Comparison of ENCODE assay signal across 14 cellular contexts in the genomic region with DNA sequence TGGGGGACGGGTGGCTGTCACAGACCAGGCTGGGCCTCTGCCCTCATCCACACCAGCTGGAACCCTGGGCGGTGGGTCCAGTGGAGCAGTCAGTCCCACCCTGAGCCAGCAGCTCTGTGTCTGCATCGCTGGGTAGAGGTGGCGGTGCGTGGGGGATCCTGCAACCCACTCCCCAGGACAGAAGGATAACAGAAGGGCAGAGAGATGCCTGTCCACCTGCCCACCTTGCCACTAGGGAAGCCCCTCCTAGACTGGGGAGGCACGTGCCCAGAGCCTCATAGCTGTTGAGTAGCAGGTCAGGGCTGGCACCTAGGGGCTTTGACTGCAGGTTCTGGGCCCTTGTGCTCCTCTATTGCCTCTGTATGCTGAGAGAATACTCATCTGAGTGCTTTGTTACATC. TPM values are rescaled to one million over a fixed set of nuclear protein-coding genes. Genes with fewer than 3 reads are reported as not detected.
A peak's percentile ranks its signal among the peaks of the same experiment; 100 is the strongest.
DNase-seq lines count a peak whose midpoint lies in the region; ATAC-seq, FAIRE-seq and TF ChIP-seq lines count a peak whose summit lies in the region.
"Had no signal": no experiment of that assay in that cellular context is flagged by ENCODE, and none has a peak within 500 bp of the region (broad histone marks: within the 10 kb centered on the region; RNA-seq: fewer than 3 reads in every experiment).

No MANE protein-coding gene starts in this region.

- FAIRE-seq in A549 (lab: Jason Lieb, UNC), result no peak
- FAIRE-seq: K562 had no signal

- TF ChIP-seq RAD21 in A549 (conservative IDR thresholded peaks at IDR 0.05 in 1 of 2, IDR thresholded peaks at IDR 0.05 in 1 of 2), result no peak

- H3K27ac ChIP-seq in A549, result peak overlapping the region; percentile 82 to 89; a peak in 4 of 6 replicates
- H3K27ac ChIP-seq in ascending aorta, result peak overlapping the region; percentile 96 to 98
- H3K27ac ChIP-seq in layer of hippocampus (ENCODE audit: low read depth, low read length), result peak overlapping the region; percentile 38
- peak overlapping the region; percentile 88 to 95 (median 93) for H3K27ac ChIP-seq in gastrocnemius medialis
- H3K27ac ChIP-seq: foreskin keratinocyte had no signal

- POLR2A ChIA-PET in A549 (lab: Yijun Ruan, JAX), result interaction anchor here (1.0 kb wide), 1 partner anchor 16 kb away, joined by 3 read pairs; no protein-coding TSS in a partner anchor

- H3K36me3 ChIP-seq in ascending aorta (peaks cover 0 to 36% of the 10 kb centered on the region in 2 donors), gastrocnemius medialis (peaks cover 0 to 9% of the 10 kb centered on the region in 2 donors)

- intact Hi-C loops in ascending aorta (cut with DNase I), result no loop called here
- intact Hi-C loops in gastrocnemius medialis (cut with DNase I; ENCODE audit: low total_unique reads), result no loop called here

- CTCF ChIA-PET in A549 (lab: Yijun Ruan, JAX), result interaction anchor here (0.9 to 63.0 kb wide), 6 partner anchors 11 to 60 kb away, joined by 3 to 1675 read pairs (median 32); no protein-coding TSS in a partner anchor

- H3K4me3 ChIP-seq in A549, result peak overlapping the region; percentile 75
- peak overlapping the region; percentile 85 to 94 for H3K4me3 ChIP-seq in ascending aorta
- peak overlapping the region; percentile 81 to 97 (median 93) for H3K4me3 ChIP-seq in gastrocnemius medialis
- H3K4me3 ChIP-seq: K562 had no signal

- H3K4me1 ChIP-seq in A549, result peaks cover 41% of the 10 kb centered on the region
- peaks cover 18 to 54% of the 10 kb centered on the region in 2 donors for H3K4me1 ChIP-seq in ascending aorta
- peaks cover 61 to 76% of the 10 kb centered on the region in 2 donors for H3K4me1 ChIP-seq in gastrocnemius medialis
- H3K4me1 ChIP-seq: foreskin keratinocyte had no signal

- H3K27me3 ChIP-seq in ascending aorta (no peaks in the 10 kb centered on the region), layer of hippocampus (ENCODE audit: control insufficient read depth, insufficient read depth, low read length) (no peaks in the 10 kb centered on the region), gastrocnemius medialis (no peaks in the 10 kb centered on the region)

- TF ChIP-seq POLR2A in A549 (IDR thresholded peaks at IDR 0.05; ENCODE audit: low read length) (no peak), gastrocnemius medialis (IDR thresholded peaks at IDR 0.05) (no peak)

- H3K9me3 ChIP-seq in A549 (no peaks in the 10 kb centered on the region), ascending aorta (no peaks in the 10 kb centered on the region), gastrocnemius medialis (no peaks in the 10 kb centered on the region)

- TF ChIP-seq CTCF in A549 (IDR thresholded peaks at IDR 0.05) (no peak), ascending aorta (IDR thresholded peaks at IDR 0.05) (no peak), gastrocnemius medialis (IDR thresholded peaks at IDR 0.05 in 4 of 5, conservative IDR thresholded peaks at IDR 0.05 in 1 of 5) (no peak)

- no peak for TF ChIP-seq EP300 in A549 (IDR thresholded peaks at IDR 0.05)

- no peak for DNase-seq in A549 (ENCODE audit: low read depth in 1 of 2, low spot score in 1 of 2)
- DNase-seq in ascending aorta (ENCODE audit: low spot score in 2 of 2), result no peak
- DNase-seq in gastrocnemius medialis, result no peak
- no peak for DNase-seq in NCI-H2171 (lab: John Stamatoyannopoulos, UW)
- DNase-seq in DMS153 treated with DMSO at 0.1 percent for 48 hours (lab: John Stamatoyannopoulos, UW; ENCODE audit: unreplicated experiment), result no peak
- DNase-seq in NCI-H526 (lab: John Stamatoyannopoulos, UW), result no peak
- DNase-seq: activated CD4-positive, alpha-beta T cell treated with anti-CD3 and anti-CD28 coated beads for 48 hours; AML-193; foreskin keratinocyte; mammary epithelial cell; NCI-H187 had no signal

- H3K4me2 ChIP-seq in A549, result peak overlapping the region; percentile 96

- in situ Hi-C loops in gastrocnemius medialis (cut with MboI; ENCODE audit: low sequenced_read_pairs in 4 of 4), result loop anchor here in 1 of 4 donors (10.0 kb wide), 1 partner anchor 59 kb away; no protein-coding TSS in a partner anchor

- 91% methylated on average over 5 of the region's 6 CpGs for WGBS in A549 (ENCODE audit: missing lambda C conversion rate)

- ATAC-seq in A549 (no peak), gastrocnemius medialis (no peak), GM18498 (IDR thresholded peaks at IDR 0.05; ENCODE audit: unreplicated experiment) (no peak)
- ATAC-seq: foreskin keratinocyte, K562 had no signal

TF ChIP-seq in A549, 52 proteins besides CTCF, POLR2A, EP300 and RAD21:
- no peak for TF ChIP-seq ESRRA (IDR thresholded peaks at IDR 0.05; ENCODE audit: borderline replicate concordance, low read length)
- 0 out of 5 replicates have a peak, but pooled peaks of 1 of the 2 experiments have one; percentile 0 for TF ChIP-seq JUN (IDR thresholded peaks at IDR 0.05)

RNA-seq across cellular contexts. Expression of a gene that starts 2.4 kb away (rescaled TPM):
- polyA plus RNA-seq in A549 (2011; rRNA removed) (1.8 and 2.6 TPM in 2 replicates), A549 (2017; fragmentation: RNase III; extraction: RNeasy Plus Mini Kit Qiagen cat#74134 plus additional on column Dnase treatment) (11.1 to 20.7 TPM (median 20.0 TPM) in 3 replicates)
- 13.2 and 22.4 TPM in 2 replicates for polyA plus RNA-seq in A549 (2012; cell fraction: cytosol; rRNA removed)
- 19.3 and 20.6 TPM in 2 replicates for polyA plus RNA-seq in A549 (2012; cell fraction: nucleus; rRNA removed)
- polyA minus RNA-seq in A549 (2011; rRNA and poly(A)+ RNA removed), result 2.4 and 3.4 TPM in 2 replicates
- total RNA-seq in ascending aorta (239 TPM), gastrocnemius medialis (100 to 1,000 TPM; 122 to 266 (median 150) TPM)
- total RNA-seq: foreskin keratinocyte, K562, mammary epithelial cell had no signal
- polyA plus RNA-seq: foreskin keratinocyte, K562, mammary epithelial cell had no signal

Comparison
In these comparisons a context has a peak if more than half of its experiments do, and no peak if none do; other contexts are left out.
1. H3K27ac ChIP-seq: peak in every context shown above with its lines; median percentile 97 in ascending aorta; 93 in gastrocnemius medialis; 86 in A549; 38 in layer of hippocampus.